9 cellular contexts compared by ENCODE assay signal in the genomic region with DNA sequence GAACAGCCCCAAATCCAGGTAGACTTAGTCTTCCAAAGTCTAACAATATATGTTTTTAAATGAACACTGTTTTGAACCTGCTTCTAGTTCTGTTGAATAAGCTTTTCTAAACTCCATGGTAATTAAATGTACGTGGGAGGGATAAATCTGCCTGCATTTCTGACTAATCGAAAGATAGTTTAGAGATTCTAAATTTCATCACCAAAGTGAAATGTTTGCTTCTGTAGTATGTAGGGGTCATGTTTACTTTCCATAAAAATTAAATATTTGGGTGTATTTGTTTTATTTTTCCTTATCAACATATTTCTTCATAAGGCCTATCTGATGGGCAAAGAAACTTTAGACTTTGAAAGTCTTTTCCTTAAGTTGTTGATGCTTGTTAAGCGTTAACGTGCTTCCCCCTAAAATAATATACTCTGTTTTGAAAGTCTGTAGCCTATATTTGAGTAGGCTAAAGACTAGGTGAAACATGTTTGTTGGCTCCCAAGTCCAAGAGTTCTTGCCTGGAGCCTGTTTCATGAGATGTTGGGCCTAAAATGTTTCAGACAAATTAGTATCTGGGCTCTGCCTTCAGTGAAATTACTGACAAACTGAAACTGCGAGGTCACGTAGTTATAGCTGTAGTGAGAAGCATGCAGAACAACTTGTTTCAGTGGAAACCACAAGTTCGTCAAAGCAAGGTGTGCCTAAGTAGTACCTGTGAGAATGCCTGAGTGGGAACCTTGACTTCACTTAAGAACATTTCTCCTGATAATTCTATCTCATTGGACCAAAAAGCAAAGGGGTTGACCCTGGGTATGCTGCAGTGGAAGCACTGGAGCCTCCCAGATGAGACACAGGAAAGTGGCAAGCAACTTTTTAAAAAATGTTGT.
DNase-seq lines count a peak whose midpoint lies in the region; ATAC-seq, FAIRE-seq and TF ChIP-seq lines count a peak whose summit lies in the region.
"Had no signal": no experiment of that assay in that cellular context is flagged by ENCODE, and none has a peak within 500 bp of the region (broad histone marks: within the 10 kb centered on the region; RNA-seq: fewer than 3 reads in every experiment).

No MANE protein-coding gene starts in this region.

- DNase-seq in SW480 (ENCODE audit: low spot score): peak; percentile 31
- peak; percentile 58 for DNase-seq in fibroblast of the aortic adventitia (ENCODE audit: low read depth)
- DNase-seq in small intestine: peak; percentile 71
- no peak for DNase-seq in NCI-H2171 treated with DMSO at 0.1 percent for 48 hours (lab: John Stamatoyannopoulos, UW)
- DNase-seq in neural progenitor cell (ENCODE audit: low spot score): no peak
- no peak for DNase-seq in D721Med (ENCODE audit: insufficient read length, low spot score)

- no peak overlapping the region for H3K4me2 ChIP-seq in neural progenitor cell

- no peaks in the 10 kb centered on the region for H3K4me1 Mint-ChIP-seq in neural progenitor cell

- H2AFZ ChIP-seq in neural progenitor cell (replicated peaks): no peak overlapping the region

- H3K9me3 Mint-ChIP-seq in neural progenitor cell: no peaks in the 10 kb centered on the region

- FAIRE-seq in small intestine (lab: Jason Lieb, UNC): no peak
- FAIRE-seq in D721Med (lab: Jason Lieb, UNC): no peak

- H3K27ac Mint-ChIP-seq in neural progenitor cell: no peak overlapping the region

- H3K27me3 Mint-ChIP-seq in neural progenitor cell (ENCODE audit: insufficient read depth, low read depth): peaks cover 6% of the 10 kb centered on the region

- ATAC-seq in GM18907 (IDR thresholded peaks at IDR 0.05; ENCODE audit: unreplicated experiment) (peak; percentile 94), HG02678 (IDR thresholded peaks at IDR 0.05; ENCODE audit: unreplicated experiment) (peak; percentile 91)

- H3F3A ChIP-seq in neural progenitor cell (ENCODE audit: low read depth): no peaks in the 10 kb centered on the region

- H3K79me2 ChIP-seq in neural progenitor cell (ENCODE audit: low read depth): no peaks in the 10 kb centered on the region

- H3K4me1 ChIP-seq in small intestine (ENCODE audit: control insufficient read depth in 2 of 2, insufficient read depth in 1 of 2, low read depth in 1 of 2, low read length in 1 of 2) (no peaks in the 10 kb centered on the region), neural progenitor cell (no peaks in the 10 kb centered on the region)

- H3K36me3 Mint-ChIP-seq in neural progenitor cell: no peaks in the 10 kb centered on the region

- peak overlapping the region; percentile 83 to 89 for H3K27ac ChIP-seq in small intestine (ENCODE audit: low read depth in 1 of 2, low read length in 1 of 2)
- no peak overlapping the region for H3K27ac ChIP-seq in neural progenitor cell
- H3K27ac ChIP-seq: neutrophil had no signal

- 4 to 31% (median 10%) methylated on average over 7 of the region's 7 CpGs for WGBS in small intestine, 3 donors

- H3K4me3 ChIP-seq in fibroblast of the aortic adventitia (ENCODE audit: low read depth, low read length): peak overlapping the region; percentile 38
- peak overlapping the region in 1 of 2 donors; percentile 76 for H3K4me3 ChIP-seq in small intestine (ENCODE audit: low read depth in 1 of 2, low read length in 2 of 2)
- H3K4me3 ChIP-seq in neural progenitor cell: no peak overlapping the region

- H3K4me3 Mint-ChIP-seq in neural progenitor cell: no peak overlapping the region

- H3K36me3 ChIP-seq in small intestine (ENCODE audit: control insufficient read depth in 2 of 2, insufficient read depth in 2 of 2, low read length in 2 of 2) (no peaks in the 10 kb centered on the region), neural progenitor cell (no peaks in the 10 kb centered on the region)
- H3K36me3 ChIP-seq: neutrophil had no signal

- H3K9me3 ChIP-seq in small intestine (ENCODE audit: control insufficient read depth, low read depth) (no peaks in the 10 kb centered on the region), neural progenitor cell (ENCODE audit: low read depth) (no peaks in the 10 kb centered on the region)
- H3K9me3 ChIP-seq: neutrophil had no signal

- H3K27me3 ChIP-seq in small intestine (ENCODE audit: control insufficient read depth in 2 of 2, insufficient read depth in 2 of 2, low read length in 2 of 2) (no peaks in the 10 kb centered on the region), neural progenitor cell (no peaks in the 10 kb centered on the region)
- H3K27me3 ChIP-seq: neutrophil had no signal

- no peak for TF ChIP-seq CTCF in fibroblast of the aortic adventitia (IDR thresholded peaks at IDR 0.05; ENCODE audit: insufficient read depth, low read length)
- no peak for TF ChIP-seq CTCF in neural progenitor cell (IDR thresholded peaks at IDR 0.05)
- TF ChIP-seq CTCF in D721Med (IDR thresholded peaks at IDR 0.05; ENCODE audit: insufficient read depth, missing control alignments): no peak

- H4K20me1 ChIP-seq in neural progenitor cell (ENCODE audit: low read depth): no peaks in the 10 kb centered on the region

- H3K9ac ChIP-seq in neural progenitor cell: no peak overlapping the region

Comparison
In these comparisons a context has a peak if more than half of its experiments do, and no peak if none do; other contexts are left out.
1. DNase-seq: peak in SW480 (single experiment), fibroblast of the aortic adventitia (single experiment) and small intestine (single experiment); none in NCI-H2171 treated with DMSO at 0.1 percent for 48 hours (single experiment), neural progenitor cell (single experiment) and D721Med (single experiment).